In the genomic region with DNA sequence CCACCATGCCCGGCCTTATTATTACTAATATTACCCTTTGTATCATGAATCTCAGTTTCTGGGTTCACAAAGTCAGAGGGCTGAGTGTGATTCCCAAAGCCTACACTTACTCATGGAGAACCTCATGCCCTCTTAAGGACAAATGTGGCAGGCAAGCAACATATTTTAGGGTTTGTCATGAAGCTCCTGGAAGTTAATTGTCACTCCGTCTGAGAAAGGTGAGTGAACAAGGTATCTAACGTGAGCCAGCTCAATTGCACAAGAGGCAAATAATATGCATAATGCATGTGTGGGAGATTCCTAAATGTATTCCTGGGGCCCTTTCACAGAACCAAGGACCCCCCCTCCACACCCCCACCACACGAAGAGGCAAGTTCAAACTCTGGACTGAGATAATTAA, we compare ENCODE assay signal across 12 cellular contexts. TPM values are rescaled to one million over a fixed set of nuclear protein-coding genes. Genes with fewer than 3 reads are reported as not detected.
DNase-seq lines count a peak whose midpoint lies in the region; ATAC-seq and TF ChIP-seq lines count a peak whose summit lies in the region.
"Had no signal": no experiment of that assay in that cellular context is flagged by ENCODE, and none has a peak within 500 bp of the region (broad histone marks: within the 10 kb centered on the region; RNA-seq: fewer than 3 reads in every experiment).

No MANE protein-coding gene starts in this region.

- H3K27me3 Mint-ChIP-seq in activated T-helper 1 cell treated with anti-CD3 and anti-CD28 coated beads, Interleukin-12 subunit alpha, Interleukin-12 subunit beta, Interleukin-2, Interleukin-4 antibody, amounts not matched to agents 30 ng/mL and 10 ng/mL and 1 ng/mL, durations not matched to agents 14 hours and 24 hours and 36 hours (ENCODE audit: insufficient read depth): peaks cover 2% of the 10 kb centered on the region

- no peaks in the 10 kb centered on the region for H3K79me2 ChIP-seq in ACC112 (ENCODE audit: control insufficient read depth, insufficient read depth, low read length, unreplicated experiment)
- H3K79me2 ChIP-seq in DND-41 (ENCODE audit: insufficient read depth, low read length): peaks cover 4% of the 10 kb centered on the region

- peaks cover 11% of the 10 kb centered on the region for H3K36me3 Mint-ChIP-seq in activated T-helper 1 cell treated with anti-CD3 and anti-CD28 coated beads, Interleukin-12 subunit alpha, Interleukin-12 subunit beta, Interleukin-2, Interleukin-4 antibody, amounts not matched to agents 30 ng/mL and 10 ng/mL and 1 ng/mL, durations not matched to agents 14 hours and 24 hours and 36 hours (ENCODE audit: low read depth)

- intact Hi-C loops in activated T-helper 1 cell treated with anti-CD3 and anti-CD28 coated beads, Interleukin-12 subunit alpha, Interleukin-12 subunit beta, Interleukin-2, Interleukin-4 antibody, amounts not matched to agents 30 ng/mL and 10 ng/mL and 1 ng/mL, durations not matched to agents 14 hours and 24 hours and 36 hours (cut with micrococcal nuclease): loop anchor here (1.0 to 2.0 kb wide), 11 partner anchors 13 to 635 kb away; a partner anchor contains a TSS
- intact Hi-C loops in left lung (cut with DNase I): no loop called here

- H3K4me3 ChIP-seq in ACC112 (ENCODE audit: low read depth, low read length): peak overlapping the region; percentile 20; the same call in 1 of the 2 replicates
- H3K4me3 ChIP-seq in DND-41 (ENCODE audit: low read depth in 1 of 2, low read length in 2 of 2): 0 out of 4 replicates have a peak overlapping the region, but pooled peaks of 1 of the 2 experiments have one; percentile 19
- H3K4me3 ChIP-seq in left lung: no peak overlapping the region
- H3K4me3 ChIP-seq: psoas muscle had no signal

- H3K4me1 Mint-ChIP-seq in activated T-helper 1 cell treated with anti-CD3 and anti-CD28 coated beads, Interleukin-12 subunit alpha, Interleukin-12 subunit beta, Interleukin-2, Interleukin-4 antibody, amounts not matched to agents 30 ng/mL and 10 ng/mL and 1 ng/mL, durations not matched to agents 14 hours and 24 hours and 36 hours (ENCODE audit: low read depth): peaks cover 17% of the 10 kb centered on the region

- TF ChIP-seq CTCF in DND-41 (IDR thresholded peaks at IDR 0.05; ENCODE audit: borderline replicate concordance, extremely low read depth, low read length, poor library complexity, severe bottlenecking) (no peak), left lung (IDR thresholded peaks at IDR 0.05) (no peak)

- H3K36me3 ChIP-seq in ACC112 (ENCODE audit: insufficient read depth, low read length) (no peaks in the 10 kb centered on the region), DND-41 (ENCODE audit: insufficient read depth, low read length) (no peaks in the 10 kb centered on the region), left lung (no peaks in the 10 kb centered on the region)

- H3K27ac ChIP-seq in ACC112 (ENCODE audit: low read depth, low read length) (peak overlapping the region; percentile 78), DND-41 (ENCODE audit: low read length) (peak overlapping the region; percentile 75), left lung (no peak overlapping the region)
- H3K27ac ChIP-seq: C4-2B, psoas muscle had no signal

- H3K9me3 ChIP-seq in DND-41 (ENCODE audit: insufficient read depth, low read length, severe bottlenecking) (no peaks in the 10 kb centered on the region), left lung (peaks cover 0 to 2% of the 10 kb centered on the region in 2 donors)
- H3K9me3 ChIP-seq: psoas muscle had no signal

- no peak for DNase-seq in DND-41
- no peak for DNase-seq in activated T-helper 1 cell treated with anti-CD3 and anti-CD28 coated beads, Interleukin-12 subunit alpha, Interleukin-12 subunit beta, Interleukin-2, Interleukin-4 antibody, amounts not matched to agents 30 ng/mL and 10 ng/mL and 1 ng/mL, durations not matched to agents 14 hours and 24 hours and 36 hours (ENCODE audit: low spot score)
- no peak for DNase-seq in left lung
- no peak for DNase-seq in cerebellar nuclear complex (lab: John Stamatoyannopoulos, UW)
- DNase-seq in foreskin melanocyte: no peak
- DNase-seq in COLO829 (ENCODE audit: low spot score): no peak
- DNase-seq: NCI-H1092, NCI-H446 had no signal

- no peak overlapping the region for H3K9ac ChIP-seq in DND-41 (ENCODE audit: low read depth, low read length)

- no peak overlapping the region for H2AFZ ChIP-seq in ACC112 (ENCODE audit: low read length, unreplicated experiment)
- no peak overlapping the region for H2AFZ ChIP-seq in DND-41 (ENCODE audit: low read depth, low read length)

- peaks cover 30% of the 10 kb centered on the region for H3K4me1 ChIP-seq in ACC112 (ENCODE audit: control insufficient read depth, insufficient read depth, low read length, unreplicated experiment)
- peaks cover 34% of the 10 kb centered on the region for H3K4me1 ChIP-seq in DND-41 (ENCODE audit: insufficient read depth, low read length)
- H3K4me1 ChIP-seq in left lung: no peaks in the 10 kb centered on the region
- H3K4me1 ChIP-seq: psoas muscle had no signal

- peaks cover 28% of the 10 kb centered on the region; the same call in 1 of the 2 replicates for H4K20me1 ChIP-seq in DND-41 (ENCODE audit: insufficient read depth, low read length)

- peak overlapping the region; percentile 42 for H3K4me2 ChIP-seq in DND-41 (ENCODE audit: insufficient read depth, low read length)

- H3K4me3 Mint-ChIP-seq in activated T-helper 1 cell treated with anti-CD3 and anti-CD28 coated beads, Interleukin-12 subunit alpha, Interleukin-12 subunit beta, Interleukin-2, Interleukin-4 antibody, amounts not matched to agents 30 ng/mL and 10 ng/mL and 1 ng/mL, durations not matched to agents 14 hours and 24 hours and 36 hours: peak overlapping the region; percentile 38

- peak overlapping the region; percentile 77 for H3K27ac Mint-ChIP-seq in activated T-helper 1 cell treated with anti-CD3 and anti-CD28 coated beads, Interleukin-12 subunit alpha, Interleukin-12 subunit beta, Interleukin-2, Interleukin-4 antibody, amounts not matched to agents 30 ng/mL and 10 ng/mL and 1 ng/mL, durations not matched to agents 14 hours and 24 hours and 36 hours

- peaks cover 17% of the 10 kb centered on the region for H3K9me3 Mint-ChIP-seq in activated T-helper 1 cell treated with anti-CD3 and anti-CD28 coated beads, Interleukin-12 subunit alpha, Interleukin-12 subunit beta, Interleukin-2, Interleukin-4 antibody, amounts not matched to agents 30 ng/mL and 10 ng/mL and 1 ng/mL, durations not matched to agents 14 hours and 24 hours and 36 hours

- no peaks in the 10 kb centered on the region for H3K27me3 ChIP-seq in ACC112 (ENCODE audit: insufficient read depth, low read length)
- no peaks in the 10 kb centered on the region for H3K27me3 ChIP-seq in DND-41 (ENCODE audit: insufficient read depth, low read length, poor library complexity)
- H3K27me3 ChIP-seq in left lung: no peaks in the 10 kb centered on the region

- ATAC-seq in DND-41 (ENCODE audit: insufficient read depth, low read depth) (no peak), left lung (peak; percentile 12), GM21526 (IDR thresholded peaks at IDR 0.05; ENCODE audit: low FRiP score, unreplicated experiment) (no peak)
- ATAC-seq: psoas muscle had no signal

RNA-seq across cellular contexts. Expression of a gene that starts 10.1 kb away (rescaled TPM):
- 119 and 127 TPM in 2 replicates for total RNA-seq in activated T-helper 1 cell treated with anti-CD3 and anti-CD28 coated beads, Interleukin-12 subunit alpha, Interleukin-12 subunit beta, Interleukin-2, Interleukin-4 antibody, amounts not matched to agents 30 ng/mL and 10 ng/mL and 1 ng/mL, durations not matched to agents 14 hours and 24 hours and 36 hours
- 10 to 100 TPM in 1 of 2 donors, 1 to 10 TPM in 1; 9.7 to 12.5 TPM for total RNA-seq in left lung

Comparison
In these comparisons a context has a peak if more than half of its experiments do, and no peak if none do; other contexts are left out.
1. H3K27ac ChIP-seq: peak in ACC112 (single experiment) and DND-41 (single experiment); none in left lung (0 of 2).